ENCODE assay signal across 8 cellular contexts in genomic region chr21:34073749-34074282, GRCh38. TPM values are rescaled to one million over a fixed set of nuclear protein-coding genes. Genes with fewer than 3 reads are reported as not detected.
A peak's percentile ranks its signal among the peaks of the same experiment; 100 is the strongest.
DNase-seq lines count a peak whose midpoint lies in the region; ATAC-seq, FAIRE-seq and TF ChIP-seq lines count a peak whose summit lies in the region.

No MANE protein-coding gene starts in this region.

- DNase-seq in GM12892 (ENCODE audit: insufficient read length) (peak; percentile 31), H54 (ENCODE audit: insufficient read length, low spot score) (peak; percentile 52), M059J (ENCODE audit: low read depth) (peak; percentile 31), activated T-helper 1 cell treated with Interleukin-2 at 50 U/mL for 16 hours (ENCODE audit: low read depth) (peak; percentile 39), fibroblast of villous mesenchyme (ENCODE audit: low read depth) (no peak), aorta (peak; percentile 62 to 84), NCI-H510A (lab: John Stamatoyannopoulos, UW) (no peak)

- peak; percentile 44 for ATAC-seq in aorta (ENCODE audit: low FRiP score)

- TF ChIP-seq POLR2A in GM12892 (IDR thresholded peaks at IDR 0.05; ENCODE audit: low read depth, low read length) (no peak), H54 (IDR thresholded peaks at IDR 0.05; ENCODE audit: low read depth, low read length) (0 out of 2 replicates have a peak, but pooled peaks have one; percentile 6)

- WGBS in aorta, 2 donors: 0% methylated on average over 71 to 95 of the region's 95 CpGs

- peak overlapping the region; percentile 63 to 96 for H3K27ac ChIP-seq in aorta (ENCODE audit: low read depth in 1 of 2, low read length in 2 of 2)

- TF ChIP-seq CTCF in fibroblast of villous mesenchyme (IDR thresholded peaks at IDR 0.05; ENCODE audit: insufficient read depth, low read depth, low read length): no peak

- no peaks in the 10 kb centered on the region for H3K36me3 ChIP-seq in neuron (ENCODE audit: insufficient read depth, low read length)
- no peaks in the 10 kb centered on the region for H3K36me3 ChIP-seq in aorta (ENCODE audit: control insufficient read depth in 1 of 2, insufficient read depth in 2 of 2, low read length in 1 of 2)

- H3K4me3 ChIP-seq in fibroblast of villous mesenchyme (ENCODE audit: low read depth, low read length) (peak overlapping the region; percentile 87), neuron (ENCODE audit: low read length) (peak overlapping the region; percentile 64), aorta (ENCODE audit: low read length in 2 of 2) (peak overlapping the region; percentile 93 to 100)

- FAIRE-seq in GM12892 (lab: Jason Lieb, UNC) (peak; percentile 62), H54 (lab: Jason Lieb, UNC) (no peak)

- H2AFZ ChIP-seq in neuron (ENCODE audit: low read depth, low read length): no peak overlapping the region

- H3K9me3 ChIP-seq in neuron (ENCODE audit: low read length) (no peaks in the 10 kb centered on the region), aorta (ENCODE audit: control insufficient read depth, low read length) (no peaks in the 10 kb centered on the region)

- H3K4me1 ChIP-seq in neuron (ENCODE audit: insufficient read depth, low read length): peaks cover 16% of the 10 kb centered on the region
- peaks cover 0 to 3% of the 10 kb centered on the region in 2 donors for H3K4me1 ChIP-seq in aorta (ENCODE audit: control insufficient read depth in 1 of 2, insufficient read depth in 2 of 2, low read length in 2 of 2)

- no peaks in the 10 kb centered on the region for H3K27me3 ChIP-seq in neuron (ENCODE audit: insufficient read depth, low read length)
- H3K27me3 ChIP-seq in aorta (ENCODE audit: control insufficient read depth in 1 of 2, insufficient read depth in 2 of 2, low read length in 1 of 2): no peaks in the 10 kb centered on the region

- intact Hi-C loops in aorta (cut with DNase I): loop anchor here (2.0 to 10.0 kb wide), 4 partner anchors 51 to 273 kb away; no protein-coding TSS in a partner anchor

RNA-seq across cellular contexts. Expression of gene MRPS6, which starts 0.4 kb away (rescaled TPM):
- 86.3 TPM for polyA plus RNA-seq in GM12892 (2012; ENCODE audit: missing spikeins)
- 46.3 and 72.1 TPM in 2 replicates for total RNA-seq in M059J (2014; rRNA removed; shearing (Covaris generic))
- total RNA-seq in fibroblast of villous mesenchyme: 31.2 and 51.4 TPM in 2 replicates
- total RNA-seq in aorta: 100 to 1,000 TPM in 1 of 2 donors, 10 to 100 TPM in 1; 78.4 to 137 TPM
- polyA plus RNA-seq in aorta: 100 to 1,000 TPM in 1 of 2 donors, 10 to 100 TPM in 1; 84.2 to 128 TPM

RNA-seq across cellular contexts. Expression of gene SLC5A3, which starts 0.4 kb away (rescaled TPM):
- polyA plus RNA-seq in GM12892 (2012; ENCODE audit: missing spikeins): 12.1 TPM
- 21.8 and 33.2 TPM in 2 replicates for total RNA-seq in M059J (2014; rRNA removed; shearing (Covaris generic))
- 31.6 and 142 TPM in 2 replicates for total RNA-seq in fibroblast of villous mesenchyme
- 10 to 100 TPM; 25.2 to 82.3 TPM for total RNA-seq in aorta
- polyA plus RNA-seq in aorta: 1 to 10 TPM; 3.0 to 3.2 TPM

Comparison
In these comparisons a context has a peak if more than half of its experiments do, and no peak if none do; other contexts are left out.
1. DNase-seq: peak in GM12892 (single experiment), H54 (single experiment), M059J (single experiment), activated T-helper 1 cell treated with Interleukin-2 at 50 U/mL for 16 hours (single experiment) and aorta (2 of 2); none in fibroblast of villous mesenchyme (single experiment) and NCI-H510A (single experiment).
2. Peak in every context shown above with its lines, with median percentiles within 50 percentile points of each other: H3K4me3 ChIP-seq.